In the genomic region with DNA sequence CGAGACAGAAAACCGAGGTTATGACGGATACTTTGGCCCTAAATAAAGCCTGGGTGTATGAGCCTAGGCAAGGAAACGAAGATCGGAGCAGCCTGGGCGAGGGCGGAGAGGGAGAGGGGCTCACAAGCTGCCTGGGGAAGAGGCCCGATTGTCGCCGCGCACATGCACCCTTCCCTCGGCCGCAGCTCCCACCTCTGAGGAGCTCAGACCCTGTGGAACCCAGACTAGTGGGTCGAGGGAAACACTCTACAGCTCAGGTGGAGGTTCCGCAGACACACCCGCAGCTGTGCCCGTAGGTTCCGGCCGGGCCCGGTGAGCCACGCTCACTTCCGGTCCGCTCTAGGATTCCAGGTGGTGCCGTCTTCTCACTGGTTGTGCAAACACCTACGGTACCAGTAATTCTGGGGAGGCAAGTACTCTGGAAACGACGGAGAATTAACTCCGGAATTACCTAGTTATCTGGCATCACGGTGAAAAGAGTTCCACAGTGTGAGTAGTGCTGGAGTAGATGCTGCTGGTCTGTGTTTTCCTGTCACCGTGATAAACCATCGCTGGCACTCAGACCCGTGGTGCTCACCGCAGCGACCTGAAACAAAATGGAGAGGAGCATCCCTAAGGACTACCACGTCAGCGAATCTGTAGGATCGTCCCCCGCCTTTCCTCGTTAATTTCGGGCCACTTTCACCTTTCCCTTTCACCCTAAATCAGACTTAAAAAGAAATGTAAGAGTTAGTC, we compare ENCODE assay signal across 8 cellular contexts.
A peak's percentile ranks its signal among the peaks of the same experiment; 100 is the strongest.
DNase-seq lines count a peak whose midpoint lies in the region; ATAC-seq and TF ChIP-seq lines count a peak whose summit lies in the region.

No MANE protein-coding gene starts in this region.

- peaks cover 0 to 91% (median 7%) of the 10 kb centered on the region in 4 donors for H3K27me3 ChIP-seq in esophagus squamous epithelium
- peaks cover 24 to 35% of the 10 kb centered on the region in 2 donors for H3K27me3 ChIP-seq in stomach smooth muscle (ENCODE audit: control insufficient read depth in 1 of 2, insufficient read depth in 2 of 2, low read length in 2 of 2)

- H3K4me3 ChIP-seq in esophagus squamous epithelium = peak overlapping the region; percentile 44 to 74 (median 54)
- peak overlapping the region; percentile 63 to 81 for H3K4me3 ChIP-seq in stomach smooth muscle (ENCODE audit: low read length in 2 of 2)

- H3K9ac ChIP-seq in stomach smooth muscle (ENCODE audit: low read length in 2 of 2) = peak overlapping the region in 1 of 2 donors; percentile 68

- H3K4me3 Mint-ChIP-seq in nephron = peak overlapping the region; percentile 83 to 95 (median 94)

- peaks cover 7% of the 10 kb centered on the region for H3K36me3 Mint-ChIP-seq in nephron (ENCODE audit: low read depth)

- peak; percentile 62 for ATAC-seq in HG03097 (IDR thresholded peaks at IDR 0.05; ENCODE audit: low FRiP score, unreplicated experiment)

- TF ChIP-seq POLR2A in esophagus squamous epithelium (IDR thresholded peaks at IDR 0.05) = no peak

- H3K9me3 ChIP-seq in esophagus squamous epithelium = no peaks in the 10 kb centered on the region
- H3K9me3 ChIP-seq in stomach smooth muscle (ENCODE audit: control insufficient read depth in 2 of 2, low read length in 2 of 2) = peaks cover 0 to 5% of the 10 kb centered on the region in 2 donors

- no peaks in the 10 kb centered on the region for H3K36me3 ChIP-seq in esophagus squamous epithelium
- no peaks in the 10 kb centered on the region for H3K36me3 ChIP-seq in stomach smooth muscle (ENCODE audit: control insufficient read depth in 2 of 2, insufficient read depth in 2 of 2, low read length in 2 of 2)

- no peak for TF ChIP-seq CTCF in esophagus squamous epithelium (IDR thresholded peaks at IDR 0.05)
- TF ChIP-seq CTCF in nephron (IDR thresholded peaks at IDR 0.05; ENCODE audit: unreplicated experiment in 3 of 3) = no peak

- H3K27ac ChIP-seq in esophagus squamous epithelium (peak overlapping the region in 3 of 4 donors; percentile 12 to 27 (median 18)), stomach smooth muscle (ENCODE audit: low read length) (no peak overlapping the region)

- peaks cover 60% of the 10 kb centered on the region for H3K4me1 Mint-ChIP-seq in nephron

- no peaks in the 10 kb centered on the region for H3K9me3 Mint-ChIP-seq in nephron

- peaks cover 8% of the 10 kb centered on the region for H3K27me3 Mint-ChIP-seq in nephron (ENCODE audit: low read depth)

- intact Hi-C loops in esophagus squamous epithelium (cut with DNase I) = no loop called here

- WGBS in esophagus squamous epithelium, 2 donors = 3 to 6% methylated on average over 25 to 30 of the region's 40 CpGs

- peaks cover 0 to 23% (median 0%) of the 10 kb centered on the region in 3 donors for H3K4me1 ChIP-seq in esophagus squamous epithelium
- H3K4me1 ChIP-seq in stomach smooth muscle (ENCODE audit: control insufficient read depth, insufficient read depth, low read length) = peaks cover 7% of the 10 kb centered on the region

- H3K27ac Mint-ChIP-seq in nephron = peak overlapping the region; percentile 54 to 89 (median 88)

- peak; percentile 50 for DNase-seq in NK-92 treated with Interleukin-12 subunit alpha and Interleukin-12 subunit beta, amount 100 ng/mL, for 24 hours (lab: John Stamatoyannopoulos, UW)
- no peak for DNase-seq in NK-92 (lab: John Stamatoyannopoulos, UW; ENCODE audit: unreplicated experiment)
- peak; percentile 39 for DNase-seq in NCI-H526 treated with DMSO at 0.1 percent for 48 hours (lab: John Stamatoyannopoulos, UW)
- peak; percentile 64 for DNase-seq in activated T-cell treated with anti-CD3 and anti-CD28 coated beads for 24 hours (ENCODE audit: low read depth)
- DNase-seq in esophagus squamous epithelium (lab: John Stamatoyannopoulos, UW) = no peak

Comparison
In these comparisons a context has a peak if more than half of its experiments do, and no peak if none do; other contexts are left out.
1. DNase-seq: peak in NK-92 treated with Interleukin-12 subunit alpha and Interleukin-12 subunit beta, amount 100 ng/mL, for 24 hours (single experiment), NCI-H526 treated with DMSO at 0.1 percent for 48 hours (single experiment) and activated T-cell treated with anti-CD3 and anti-CD28 coated beads for 24 hours (single experiment); none in NK-92 (single experiment) and esophagus squamous epithelium (single experiment).